In genomic region chr14:63134801-63135200, GRCh38 we compare ENCODE assay signal across 8 cellular contexts.
DNase-seq lines count a peak whose midpoint lies in the region; TF ChIP-seq lines count a peak whose summit lies in the region.

No MANE protein-coding gene starts in this region.

- no peak overlapping the region for H3K27ac Mint-ChIP-seq in progenitor cell of endocrine pancreas

- H3K4me3 ChIP-seq in cardiac fibroblast (replicated peaks in 1 of 2; ENCODE audit: low read depth in 2 of 2, low read length in 2 of 2) = no peak overlapping the region

- H3K4me1 Mint-ChIP-seq in progenitor cell of endocrine pancreas (ENCODE audit: low read depth) = no peaks in the 10 kb centered on the region

- TF ChIP-seq CTCF in cardiac fibroblast (IDR thresholded peaks at IDR 0.05; ENCODE audit: low read depth, low read length) (peak; percentile 48), progenitor cell of endocrine pancreas (IDR thresholded peaks at IDR 0.05; ENCODE audit: unreplicated experiment) (peak; percentile 66)

- no peak overlapping the region for H3K4me3 Mint-ChIP-seq in progenitor cell of endocrine pancreas (ENCODE audit: low read depth)

- H3K27me3 Mint-ChIP-seq in progenitor cell of endocrine pancreas = no peaks in the 10 kb centered on the region

- peaks cover 3% of the 10 kb centered on the region for H3K9me3 Mint-ChIP-seq in progenitor cell of endocrine pancreas (ENCODE audit: low read depth)

- peaks cover 1% of the 10 kb centered on the region for H3K36me3 Mint-ChIP-seq in progenitor cell of endocrine pancreas (ENCODE audit: insufficient read depth)

- DNase-seq in NCI-H1436 treated with DMSO at 0.1 percent for 48 hours (lab: John Stamatoyannopoulos, UW) = peak; percentile 9
- no peak for DNase-seq in NCI-H1436 (lab: John Stamatoyannopoulos, UW)
- peak; percentile 81 for DNase-seq in NCI-H2171 treated with DMSO at 0.1 percent for 48 hours (lab: John Stamatoyannopoulos, UW)
- DNase-seq in cardiac fibroblast (ENCODE audit: low read depth in 2 of 2) = peak; percentile 11 to 31
- no peak for DNase-seq in progenitor cell of endocrine pancreas (ENCODE audit: low spot score, unreplicated experiment)
- DNase-seq in activated CD8-positive, alpha-beta memory T cell treated with anti-CD3 and anti-CD28 coated beads, Interleukin-2, amount 50 U/mL, for 4 hours = no peak
- DNase-seq in medulla oblongata (ENCODE audit: extremely low spot score) = no peak
- no peak for DNase-seq in AG20443 (ENCODE audit: low spot score)

Comparison
In these comparisons a context has a peak if more than half of its experiments do, and no peak if none do; other contexts are left out.
1. DNase-seq: peak in NCI-H1436 treated with DMSO at 0.1 percent for 48 hours (single experiment), NCI-H2171 treated with DMSO at 0.1 percent for 48 hours (single experiment) and cardiac fibroblast (2 of 2); none in NCI-H1436 (single experiment), progenitor cell of endocrine pancreas (single experiment), activated CD8-positive, alpha-beta memory T cell treated with anti-CD3 and anti-CD28 coated beads, Interleukin-2, amount 50 U/mL, for 4 hours (single experiment), medulla oblongata (single experiment) and AG20443 (single experiment).